ENCODE assay signal across 7 cellular contexts in the genomic region with DNA sequence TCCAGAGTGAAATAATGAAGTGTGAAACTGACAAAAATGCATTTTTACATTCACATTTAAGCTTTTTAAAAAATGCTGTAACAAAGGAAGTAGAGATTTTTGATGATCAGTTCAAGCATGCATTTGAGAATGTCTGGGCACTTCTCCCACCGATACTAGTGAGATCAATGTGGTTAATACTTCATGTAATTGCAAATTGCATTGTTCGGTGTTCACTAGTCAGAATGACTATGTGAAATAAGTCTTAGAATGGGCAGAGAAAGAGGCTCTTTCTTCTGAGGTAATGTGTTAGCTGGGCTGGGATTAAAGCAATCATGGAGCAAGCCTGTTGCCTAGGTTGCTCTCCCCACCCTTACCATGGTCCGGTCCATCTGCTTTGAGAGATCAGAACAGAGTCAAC.
"Had no signal": no experiment of that assay in that cellular context is flagged by ENCODE, and none has a peak within 500 bp of the region (broad histone marks: within the 10 kb centered on the region; RNA-seq: fewer than 3 reads in every experiment).

No MANE protein-coding gene starts in this region.

- FAIRE-seq: G401.6, GM12891, GM12892, GM18507, GM19239 had no signal

- DNase-seq: GDM1, GF-D8 had no signal
